ENCODE assay signal across 10 cellular contexts in the genomic region with DNA sequence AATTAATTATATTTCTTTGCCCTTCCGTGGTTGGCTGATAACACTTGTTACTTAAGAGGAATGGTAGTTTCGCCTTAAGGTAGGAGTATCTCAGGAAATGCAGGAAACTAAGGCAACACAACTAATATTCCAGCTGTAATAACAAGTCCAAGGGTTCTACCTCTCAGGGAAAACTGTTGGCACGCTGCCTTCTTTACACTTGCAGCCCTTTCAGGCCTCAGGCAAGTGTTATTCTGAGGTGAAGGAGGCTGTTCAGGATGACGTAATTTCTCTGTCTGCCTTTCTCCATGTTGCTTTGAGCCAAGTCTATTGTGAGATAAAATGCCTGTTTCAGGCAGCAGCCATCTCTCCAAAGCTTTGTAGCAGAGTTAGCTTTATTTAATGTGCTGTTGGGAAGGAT. TPM values are rescaled to one million over a fixed set of nuclear protein-coding genes. Genes with fewer than 3 reads are reported as not detected.
DNase-seq lines count a peak whose midpoint lies in the region; ATAC-seq, FAIRE-seq and TF ChIP-seq lines count a peak whose summit lies in the region.
"Had no signal": no experiment of that assay in that cellular context is flagged by ENCODE, and none has a peak within 500 bp of the region (broad histone marks: within the 10 kb centered on the region; RNA-seq: fewer than 3 reads in every experiment).

No MANE protein-coding gene starts in this region.

- H3K9me1 ChIP-seq in keratinocyte (ENCODE audit: control insufficient read depth, extremely low read depth, insufficient read depth, low read length), result no peaks in the 10 kb centered on the region

- H3K4me3 ChIP-seq in HepG2 (replicated peaks in 1 of 3; ENCODE audit: insufficient read depth in 1 of 3, low read depth in 2 of 3, low read length in 3 of 3) (no peak overlapping the region), right lobe of liver (no peak overlapping the region), keratinocyte (ENCODE audit: control insufficient read depth in 2 of 3, extremely low read depth in 1 of 3, insufficient read depth in 2 of 3, low read depth in 1 of 3, low read length in 3 of 3) (no peak overlapping the region)

- in situ Hi-C loops in HepG2 (cut with HindIII; ENCODE audit: extremely low pct_ligation_motif_present, low pct_unique_long_range_greater_than_20kb), result no loop called here

- H3K4me3 Mint-ChIP-seq in activated CD4-positive, alpha-beta memory T cell treated with anti-CD3 and anti-CD28 coated beads for 36 hours, result no peak overlapping the region
- H3K4me3 Mint-ChIP-seq in activated CD4-positive, alpha-beta T cell treated with anti-CD3 and anti-CD28 coated beads for 36 hours, result no peak overlapping the region
- H3K4me3 Mint-ChIP-seq: activated naive CD8-positive, alpha-beta T cell treated with anti-CD3 and anti-CD28 coated beads for 36 hours had no signal

- ATAC-seq in HepG2, result no peak
- no peak for ATAC-seq in right lobe of liver
- ATAC-seq in activated CD4-positive, alpha-beta T cell treated with anti-CD3 and anti-CD28 coated beads for 36 hours, result no peak
- ATAC-seq in GM21717 (IDR thresholded peaks at IDR 0.05; ENCODE audit: unreplicated experiment), result no peak

- CTCF ChIA-PET in HepG2 (lab: Yijun Ruan, JAX; ENCODE audit: low intra/inter-chr PET ratio, low total read pairs), result no interaction called here
- CTCF ChIA-PET in activated CD4-positive, alpha-beta memory T cell treated with anti-CD3 and anti-CD28 coated beads for 36 hours (lab: Charles Lee), result no interaction called here
- CTCF ChIA-PET in activated CD4-positive, alpha-beta T cell treated with anti-CD3 and anti-CD28 coated beads for 36 hours (lab: Charles Lee), result no interaction called here

- dilution Hi-C loops in keratinocyte (cut with MboI; ENCODE audit: extremely low pct_ligation_motif_present, low sequenced_read_pairs), result no loop called here

- H3K36me3 ChIP-seq in HepG2 (replicated peaks in 1 of 2; ENCODE audit: control insufficient read depth in 1 of 2, insufficient read depth in 2 of 2, low read length in 2 of 2) (no peaks in the 10 kb centered on the region), right lobe of liver (no peaks in the 10 kb centered on the region), keratinocyte (ENCODE audit: control insufficient read depth in 2 of 2, extremely low read depth in 1 of 2, insufficient read depth in 2 of 2, low read length in 2 of 2) (no peaks in the 10 kb centered on the region)

- TF ChIP-seq POLR2A in HepG2 (IDR thresholded peaks at IDR 0.05; ENCODE audit: insufficient read depth in 1 of 2, low read depth in 2 of 2, low read length in 2 of 2) (no peak), right lobe of liver (IDR thresholded peaks at IDR 0.05) (no peak)

- H4K20me1 ChIP-seq in HepG2 (ENCODE audit: insufficient read depth, low read length), result no peaks in the 10 kb centered on the region
- H4K20me1 ChIP-seq in keratinocyte (ENCODE audit: control insufficient read depth, extremely low read depth, insufficient read depth, low read length), result no peaks in the 10 kb centered on the region

- peaks cover 10% of the 10 kb centered on the region for H3K27me3 Mint-ChIP-seq in activated CD4-positive, alpha-beta memory T cell treated with anti-CD3 and anti-CD28 coated beads for 36 hours
- peaks cover 4% of the 10 kb centered on the region for H3K27me3 Mint-ChIP-seq in activated CD4-positive, alpha-beta T cell treated with anti-CD3 and anti-CD28 coated beads for 36 hours

- DNase-seq in HepG2 (ENCODE audit: low spot score) (no peak), right lobe of liver (no peak), brain pericyte (ENCODE audit: low read depth, low spot score) (peak; percentile 17), keratinocyte (ENCODE audit: low read depth, low spot score) (no peak)
- no peak for DNase-seq in NK-92 treated with Interleukin-12 subunit alpha and Interleukin-12 subunit beta, amount 100 ng/mL, for 24 hours (lab: John Stamatoyannopoulos, UW)
- no peak for DNase-seq in activated CD4-positive, alpha-beta memory T cell treated with anti-CD3 and anti-CD28 coated beads for 36 hours
- DNase-seq in activated CD4-positive, alpha-beta T cell treated with anti-CD3 and anti-CD28 coated beads for 36 hours, result no peak
- DNase-seq: activated naive CD8-positive, alpha-beta T cell treated with anti-CD3 and anti-CD28 coated beads for 36 hours; NCI-H1694 had no signal

- H2AFZ ChIP-seq in HepG2 (ENCODE audit: low read length) (no peak overlapping the region), keratinocyte (ENCODE audit: control insufficient read depth, low read length) (no peak overlapping the region)

- POLR2A ChIA-PET in HepG2 (lab: Yijun Ruan, JAX), result no interaction called here
- POLR2A ChIA-PET in activated CD4-positive, alpha-beta memory T cell treated with anti-CD3 and anti-CD28 coated beads for 36 hours (lab: Charles Lee), result no interaction called here
- POLR2A ChIA-PET in activated CD4-positive, alpha-beta T cell treated with anti-CD3 and anti-CD28 coated beads for 36 hours (lab: Charles Lee), result interaction anchor here (0.6 kb wide), 2 partner anchors 15 to 460 kb away, joined by 3 to 6 read pairs; no protein-coding TSS in a partner anchor

- peaks cover 8% of the 10 kb centered on the region for H3K9me3 ChIP-seq in HepG2 (ENCODE audit: low read length)
- H3K9me3 ChIP-seq in right lobe of liver, result no peaks in the 10 kb centered on the region
- no peaks in the 10 kb centered on the region for H3K9me3 ChIP-seq in keratinocyte (ENCODE audit: control insufficient read depth, low read depth, low read length)

- H3K27me3 ChIP-seq in HepG2 (ENCODE audit: control insufficient read depth in 1 of 2, insufficient read depth in 2 of 2, low read length in 2 of 2) (no peaks in the 10 kb centered on the region), right lobe of liver (no peaks in the 10 kb centered on the region), keratinocyte (ENCODE audit: control insufficient read depth, extremely low read depth, insufficient read depth, low read length) (no peaks in the 10 kb centered on the region)

- H3K4me1 Mint-ChIP-seq in activated CD4-positive, alpha-beta memory T cell treated with anti-CD3 and anti-CD28 coated beads for 36 hours (ENCODE audit: low read depth), result no peaks in the 10 kb centered on the region
- no peaks in the 10 kb centered on the region for H3K4me1 Mint-ChIP-seq in activated CD4-positive, alpha-beta T cell treated with anti-CD3 and anti-CD28 coated beads for 36 hours

- peaks cover 3% of the 10 kb centered on the region for H3K9me3 Mint-ChIP-seq in activated CD4-positive, alpha-beta memory T cell treated with anti-CD3 and anti-CD28 coated beads for 36 hours
- no peaks in the 10 kb centered on the region for H3K9me3 Mint-ChIP-seq in activated CD4-positive, alpha-beta T cell treated with anti-CD3 and anti-CD28 coated beads for 36 hours (ENCODE audit: low read depth)

- H3K9ac ChIP-seq in HepG2 (ENCODE audit: insufficient read depth, low read depth, low read length) (no peak overlapping the region), keratinocyte (ENCODE audit: control insufficient read depth, extremely low read depth, insufficient read depth, low read length) (no peak overlapping the region)

- no peak overlapping the region for H3K27ac Mint-ChIP-seq in activated CD4-positive, alpha-beta memory T cell treated with anti-CD3 and anti-CD28 coated beads for 36 hours
- H3K27ac Mint-ChIP-seq in activated CD4-positive, alpha-beta T cell treated with anti-CD3 and anti-CD28 coated beads for 36 hours, result no peak overlapping the region
- H3K27ac Mint-ChIP-seq: activated naive CD8-positive, alpha-beta T cell treated with anti-CD3 and anti-CD28 coated beads for 36 hours had no signal

- H3K27ac ChIP-seq in HepG2 (ENCODE audit: extremely low read length, insufficient read depth, low read length) (no peak overlapping the region), right lobe of liver (no peak overlapping the region), keratinocyte (ENCODE audit: control insufficient read depth, insufficient read depth, low read length) (no peak overlapping the region)

- TF ChIP-seq EP300 in HepG2 (IDR thresholded peaks at IDR 0.05; ENCODE audit: low read depth in 2 of 2, low read length in 2 of 2) (no peak), HepG2 (CRISPR knock-in tag; IDR thresholded peaks at IDR 0.05; ENCODE audit: borderline replicate concordance) (no peak)

- H3K79me2 ChIP-seq in HepG2 (ENCODE audit: insufficient read depth, low read length) (no peaks in the 10 kb centered on the region), keratinocyte (ENCODE audit: control insufficient read depth, insufficient read depth, low read length) (no peaks in the 10 kb centered on the region)

- H3K36me3 Mint-ChIP-seq in activated CD4-positive, alpha-beta memory T cell treated with anti-CD3 and anti-CD28 coated beads for 36 hours, result no peaks in the 10 kb centered on the region
- H3K36me3 Mint-ChIP-seq in activated CD4-positive, alpha-beta T cell treated with anti-CD3 and anti-CD28 coated beads for 36 hours (ENCODE audit: low read depth), result no peaks in the 10 kb centered on the region
- H3K36me3 Mint-ChIP-seq: activated naive CD8-positive, alpha-beta T cell treated with anti-CD3 and anti-CD28 coated beads for 36 hours had no signal

- TF ChIP-seq RAD21 in HepG2 (CRISPR knock-in tag; IDR thresholded peaks at IDR 0.05), result no peak

- FAIRE-seq in HepG2 (lab: Jason Lieb, UNC) (no peak), keratinocyte (lab: Jason Lieb, UNC) (peak; percentile 17)

- H3K4me1 ChIP-seq in HepG2 (ENCODE audit: insufficient read depth, low read length), result no peaks in the 10 kb centered on the region
- H3K4me1 ChIP-seq in right lobe of liver, result no peaks in the 10 kb centered on the region
- H3K4me1 ChIP-seq in keratinocyte (ENCODE audit: control insufficient read depth, extremely low read depth, insufficient read depth, low read length), result no peaks in the 10 kb centered on the region

- BruUV-seq in HepG2 (replicated peaks; lab: Mats Ljungman, UMichigan), result no TSS peak

- intact Hi-C loops in HepG2 (cut with micrococcal nuclease; ENCODE audit: unreplicated experiment) (no loop called here), right lobe of liver (cut with DNase I) (no loop called here)
- intact Hi-C loops in activated CD4-positive, alpha-beta memory T cell treated with anti-CD3 and anti-CD28 coated beads for 36 hours (cut with micrococcal nuclease), result no loop called here
- intact Hi-C loops in activated CD4-positive, alpha-beta T cell treated with anti-CD3 and anti-CD28 coated beads for 36 hours (cut with DNase I, micrococcal nuclease), result no loop called here

- H3K4me2 ChIP-seq in HepG2 (ENCODE audit: low read depth, low read length), result no peak overlapping the region
- H3K4me2 ChIP-seq in keratinocyte (ENCODE audit: control insufficient read depth, extremely low read depth, insufficient read depth, low read depth, low read length), result no peak overlapping the region

- TF ChIP-seq CTCF in HepG2 (CRISPR knock-in tag; IDR thresholded peaks at IDR 0.05) (no peak), right lobe of liver (IDR thresholded peaks at IDR 0.05) (no peak), keratinocyte (optimal IDR thresholded peaks at IDR 0.05 in 1 of 3, IDR thresholded peaks at IDR 0.05 in 1 of 3, conservative IDR thresholded peaks at IDR 0.05 in 1 of 3; ENCODE audit: extremely low read depth in 1 of 3, insufficient read depth in 2 of 3, low read length in 3 of 3) (no peak)

- 26% methylated on average over 4 of the region's 4 CpGs for WGBS in HepG2 (ENCODE audit: low lambda C conversion rate)
- 85% methylated on average over 4 of the region's 4 CpGs for WGBS in right lobe of liver (ENCODE audit: insufficient coverage, low coverage, low lambda C conversion rate, missing lambda C conversion rate)

RNA-seq across cellular contexts. Expression of a gene that starts 38.0 kb away (rescaled TPM):
- 0.83 and 1.2 TPM in 2 replicates for total RNA-seq in HepG2 (2016; rRNA removed; fragmentation: Illumina TruSeq; extraction: Trizol)
- 0.09 TPM in 1 of 2 replicates, not detected in the other for total RNA-seq in HepG2 (2016; cell fraction: cytosol; rRNA removed; fragmentation: Illumina TruSeq; extraction: Trizol; ENCODE audit: low read depth)
- 0.39 and 1.3 TPM in 2 replicates for total RNA-seq in HepG2 (2016; cell fraction: insoluble cytoplasmic fraction; rRNA removed; fragmentation: Illumina TruSeq; extraction: Trizol)
- total RNA-seq in HepG2 (2016; cell fraction: membrane; rRNA removed; fragmentation: Illumina TruSeq; extraction: Trizol), result 0.10 and 0.28 TPM in 2 replicates
- 4.4 and 4.8 TPM in 2 replicates for total RNA-seq in HepG2 (2016; cell fraction: nucleus; rRNA removed; fragmentation: Illumina TruSeq; extraction: Trizol)
- 3.5 and 3.7 TPM in 2 replicates for polyA plus RNA-seq in HepG2 (2011; rRNA removed)
- 2.2 and 3.5 TPM in 2 replicates for polyA plus RNA-seq in HepG2 (2011; cell fraction: cytosol; rRNA removed)
- polyA plus RNA-seq in HepG2 (2011; cell fraction: nucleus; rRNA removed), result 2.8 and 4.2 TPM in 2 replicates
- polyA plus RNA-seq in HepG2 (2012), result 7.1 and 8.0 TPM in 2 replicates
- 0.06 TPM in 1 of 2 replicates, not detected in the other for polyA plus RNA-seq in HepG2 (2016; cell fraction: cytosol; fragmentation: Illumina TruSeq; extraction: Trizol; ENCODE audit: low read depth)
- polyA plus RNA-seq in HepG2 (2016; cell fraction: insoluble cytoplasmic fraction; fragmentation: Illumina TruSeq; extraction: Trizol; ENCODE audit: low read depth), result 0.19 and 0.81 TPM in 2 replicates
- polyA plus RNA-seq in HepG2 (2016; cell fraction: membrane; fragmentation: Illumina TruSeq; extraction: Trizol; ENCODE audit: low read depth), result 0.08 TPM in 1 of 2 replicates, not detected in the other
- 3.3 TPM in 2 replicates for polyA plus RNA-seq in HepG2 (2016; cell fraction: nucleus; fragmentation: Illumina TruSeq; extraction: Trizol; ENCODE audit: insufficient read depth, low read depth)
- polyA minus RNA-seq in HepG2 (2011; rRNA and poly(A)+ RNA removed; ENCODE audit: low replicate concordance), result 0.19 and 16.8 TPM in 2 replicates
- 3.9 and 9.6 TPM in 2 replicates for polyA minus RNA-seq in HepG2 (2011; cell fraction: cytosol; rRNA and poly(A)+ RNA removed)
- 10.7 and 12.3 TPM in 2 replicates for polyA minus RNA-seq in HepG2 (2011; cell fraction: nucleus; rRNA and poly(A)+ RNA removed)
- total RNA-seq in right lobe of liver, result 10 to 100 TPM in 2 of 6 experiments, 1 to 10 TPM in 4; 3.8 to 13.8 (median 6.0) TPM
- polyA plus RNA-seq in keratinocyte, result 1.9 to 2.2 TPM (median 2.2 TPM) in 3 replicates
- polyA plus RNA-seq in keratinocyte (2011; ENCODE audit: low read depth), result 3.5 TPM
- 0.96 and 1.1 TPM in 2 replicates for polyA plus RNA-seq in keratinocyte (2011; cell fraction: cytosol; rRNA removed)
- 8.8 and 10.0 TPM in 2 replicates for polyA plus RNA-seq in keratinocyte (2011; cell fraction: nucleus; rRNA removed)
- polyA plus RNA-seq in keratinocyte (2012; ENCODE audit: low replicate concordance), result 0.52 and 1.7 TPM in 2 replicates
- 5.9 to 7.2 TPM (median 6.2 TPM) in 3 replicates for polyA minus RNA-seq in keratinocyte
- polyA minus RNA-seq in keratinocyte (2011; cell fraction: cytosol; rRNA and poly(A)+ RNA removed), result 4.0 TPM
- polyA minus RNA-seq in keratinocyte (2011; cell fraction: nucleus; rRNA and poly(A)+ RNA removed), result 13.6 and 26.4 TPM in 2 replicates
- total RNA-seq in activated CD4-positive, alpha-beta memory T cell treated with anti-CD3 and anti-CD28 coated beads for 36 hours, result under 1 TPM in 1 of 2 experiments, not detected in 1; 0.02 TPM
- not detected for total RNA-seq in activated CD4-positive, alpha-beta T cell treated with anti-CD3 and anti-CD28 coated beads for 36 hours
- total RNA-seq: activated naive CD8-positive, alpha-beta T cell treated with anti-CD3 and anti-CD28 coated beads for 36 hours had no signal
